24 cellular contexts compared by ENCODE assay signal in genomic region chr10:92114201-92114600, GRCh38.
DNase-seq lines count a peak whose midpoint lies in the region; ATAC-seq, FAIRE-seq and TF ChIP-seq lines count a peak whose summit lies in the region.
"Had no signal": no experiment of that assay in that cellular context is flagged by ENCODE, and none has a peak within 500 bp of the region (broad histone marks: within the 10 kb centered on the region; RNA-seq: fewer than 3 reads in every experiment).

No MANE protein-coding gene starts in this region.

- BruUV-seq in Calu3 (replicated peaks; lab: Mats Ljungman, UMichigan) (no TSS peak), HepG2 (replicated peaks; lab: Mats Ljungman, UMichigan) (no TSS peak)

- CTCF ChIA-PET in Calu3 (lab: Charles Lee) (no interaction called here), HepG2 (lab: Yijun Ruan, JAX; ENCODE audit: low intra/inter-chr PET ratio, low total read pairs) (no interaction called here)

- H3K4me1 ChIP-seq in body of pancreas (peaks cover 71% of the 10 kb centered on the region), HepG2 (ENCODE audit: insufficient read depth, low read length) (peaks cover 74% of the 10 kb centered on the region)
- H3K4me1 ChIP-seq: BLaER1 had no signal

- TF ChIP-seq CTCF in Calu3 (IDR thresholded peaks at IDR 0.05; ENCODE audit: unreplicated experiment) = no peak
- no peak for TF ChIP-seq CTCF in body of pancreas (IDR thresholded peaks at IDR 0.05)
- TF ChIP-seq CTCF in HepG2 (CRISPR knock-in tag; IDR thresholded peaks at IDR 0.05) = no peak

- in situ Hi-C loops in HepG2 (cut with HindIII; ENCODE audit: extremely low pct_ligation_motif_present, low pct_unique_long_range_greater_than_20kb) = no loop called here

- H3K79me2 ChIP-seq in HepG2 (ENCODE audit: insufficient read depth, low read length) = no peaks in the 10 kb centered on the region

- FAIRE-seq in HepG2 (lab: Jason Lieb, UNC) = peak; percentile 67
- FAIRE-seq: A204.1, D721Med, G401.6, GM12878, HTR-8/SVneo had no signal

- no peak overlapping the region for H2AFZ ChIP-seq in HepG2 (ENCODE audit: low read length)
- H2AFZ ChIP-seq: PC-9 had no signal

- ATAC-seq in body of pancreas (peak; percentile 73), HepG2 (peak; percentile 82), GM21423 (IDR thresholded peaks at IDR 0.05; ENCODE audit: unreplicated experiment) (no peak)
- ATAC-seq: GM12878, Right ventricle myocardium inferior had no signal

- no peaks in the 10 kb centered on the region for H3K9me3 ChIP-seq in body of pancreas
- H3K9me3 ChIP-seq in HepG2 (ENCODE audit: low read length) = no peaks in the 10 kb centered on the region
- H3K9me3 ChIP-seq: BLaER1, MG63, SJCRH30 had no signal

- intact Hi-C loops in Calu3 (cut with micrococcal nuclease; ENCODE audit: unreplicated experiment) (no loop called here), body of pancreas (cut with DNase I) (no loop called here), HepG2 (cut with micrococcal nuclease; ENCODE audit: unreplicated experiment) (no loop called here)

- H3K9ac ChIP-seq in HepG2 (ENCODE audit: insufficient read depth, low read depth, low read length) = no peak overlapping the region
- H3K9ac ChIP-seq: BLaER1 had no signal

- DNase-seq in Calu3 (no peak), body of pancreas (no peak), HepG2 (ENCODE audit: low spot score) (peak; percentile 77), renal cortical epithelial cell (ENCODE audit: low read depth) (peak; percentile 48), hepatic stellate cell (ENCODE audit: low spot score) (no peak)
- DNase-seq in activated CD4-positive, alpha-beta T cell treated with anti-CD3 and anti-CD28 coated beads, Interleukin-2, amount 50 U/mL, for 4 hours = no peak
- DNase-seq: CD4-positive, CD25-positive, alpha-beta regulatory T cell; H7; KBM-7; MG63; NCI-H2029; NCI-H446 treated with DMSO at 0.1 percent for 48 hours; NCI-H526; NCI-H82; PC-9; SJCRH30 had no signal

- peaks cover 16% of the 10 kb centered on the region for H3K4me1 Mint-ChIP-seq in Calu3 (ENCODE audit: low read depth, unreplicated experiment)

- TF ChIP-seq RAD21 in HepG2 (CRISPR knock-in tag; IDR thresholded peaks at IDR 0.05) = no peak

- TF ChIP-seq EP300 in HepG2 (IDR thresholded peaks at IDR 0.05; ENCODE audit: low read depth in 2 of 2, low read length in 2 of 2) (peak in 1 of 2 experiments; percentile 86; a peak in 2 of 4 replicates), HepG2 (CRISPR knock-in tag; IDR thresholded peaks at IDR 0.05; ENCODE audit: borderline replicate concordance) (peak; percentile 39; the same call in 1 of the 2 replicates)

- peak overlapping the region; percentile 69 for H3K27ac Mint-ChIP-seq in Calu3 (ENCODE audit: unreplicated experiment)
- H3K27ac Mint-ChIP-seq: CD4-positive, CD25-positive, alpha-beta regulatory T cell had no signal

- no peak for TF ChIP-seq POLR2A in body of pancreas (IDR thresholded peaks at IDR 0.05)
- no peak for TF ChIP-seq POLR2A in HepG2 (IDR thresholded peaks at IDR 0.05; ENCODE audit: insufficient read depth in 1 of 2, low read depth in 2 of 2, low read length in 2 of 2)

- no peaks in the 10 kb centered on the region for H3K36me3 ChIP-seq in body of pancreas (replicated peaks in 1 of 2; ENCODE audit: insufficient read depth in 1 of 2, low read depth in 2 of 2)
- no peaks in the 10 kb centered on the region for H3K36me3 ChIP-seq in HepG2 (replicated peaks in 1 of 2; ENCODE audit: control insufficient read depth in 1 of 2, insufficient read depth in 2 of 2, low read length in 2 of 2)
- H3K36me3 ChIP-seq: MG63, SJCRH30 had no signal

- H3K4me3 Mint-ChIP-seq in Calu3 (ENCODE audit: low read depth, unreplicated experiment) = peak overlapping the region; percentile 50
- H3K4me3 Mint-ChIP-seq: CD4-positive, CD25-positive, alpha-beta regulatory T cell had no signal

- no peak overlapping the region for H3K4me3 ChIP-seq in body of pancreas
- H3K4me3 ChIP-seq in HepG2 (replicated peaks in 1 of 3; ENCODE audit: insufficient read depth in 1 of 3, low read depth in 2 of 3, low read length in 3 of 3) = no peak overlapping the region
- H3K4me3 ChIP-seq: BLaER1, GM12878, MG63, PC-9, SJCRH30 had no signal

- H4K20me1 ChIP-seq in HepG2 (ENCODE audit: insufficient read depth, low read length) = no peaks in the 10 kb centered on the region
- H4K20me1 ChIP-seq: BLaER1 had no signal

- no peaks in the 10 kb centered on the region for H3K27me3 Mint-ChIP-seq in Calu3 (ENCODE audit: unreplicated experiment)
- H3K27me3 Mint-ChIP-seq: CD4-positive, CD25-positive, alpha-beta regulatory T cell had no signal

- no peaks in the 10 kb centered on the region for H3K9me3 Mint-ChIP-seq in Calu3 (ENCODE audit: low read depth, unreplicated experiment)
- H3K9me3 Mint-ChIP-seq: CD4-positive, CD25-positive, alpha-beta regulatory T cell had no signal

- H3K27ac ChIP-seq in body of pancreas = peak overlapping the region; percentile 35 to 73 (median 66)
- peak overlapping the region; percentile 43 for H3K27ac ChIP-seq in HepG2 (ENCODE audit: extremely low read length, insufficient read depth, low read length)
- H3K27ac ChIP-seq: BLaER1, PC-9, SJCRH30 had no signal

- H3K36me3 Mint-ChIP-seq in Calu3 (ENCODE audit: insufficient read depth, unreplicated experiment) = no peaks in the 10 kb centered on the region

- H3K27me3 ChIP-seq in body of pancreas (no peaks in the 10 kb centered on the region), HepG2 (ENCODE audit: control insufficient read depth in 1 of 2, insufficient read depth in 2 of 2, low read length in 2 of 2) (no peaks in the 10 kb centered on the region)
- H3K27me3 ChIP-seq: BLaER1, MG63, SJCRH30 had no signal

- H3K4me2 ChIP-seq in HepG2 (ENCODE audit: low read depth, low read length) = peak overlapping the region; percentile 38
- H3K4me2 ChIP-seq: BLaER1, PC-9 had no signal

- POLR2A ChIA-PET in HepG2 (lab: Yijun Ruan, JAX) = interaction anchor here (0.9 to 1.4 kb wide), 2 partner anchors 11 to 177 kb away, joined by 3 read pairs; partner anchors contain the start of genes CPEB3 and MARCHF5

- 16 to 21% methylated on average over 3 of the region's 3 CpGs for WGBS in body of pancreas, 2 donors
- 5% methylated on average over 3 of the region's 3 CpGs for WGBS in HepG2 (ENCODE audit: low lambda C conversion rate)

TF ChIP-seq in HepG2, 621 proteins besides CTCF, POLR2A, EP300 and RAD21 (continues in another document):
- TF ChIP-seq ZSCAN29 (CRISPR knock-in tag; conservative IDR thresholded peaks at IDR 0.05) = 0 out of 2 replicates have a peak, but pooled peaks have one; percentile 27
- no peak for TF ChIP-seq ZNF136 (CRISPR knock-in tag; IDR thresholded peaks at IDR 0.05; ENCODE audit: low read depth)
- TF ChIP-seq FOXP4 (CRISPR knock-in tag; IDR thresholded peaks at IDR 0.05) = peak; percentile 59; the same call in 1 of the 2 replicates
- TF ChIP-seq TARDBP (CRISPR knock-in tag; IDR thresholded peaks at IDR 0.05) = peak; percentile 54; the same call in 1 of the 2 replicates
- no peak for TF ChIP-seq ZNF263 (CRISPR knock-in tag; IDR thresholded peaks at IDR 0.05)
- peak; percentile 46; the same call in 1 of the 2 replicates for TF ChIP-seq CREM (IDR thresholded peaks at IDR 0.05)
- TF ChIP-seq CREM (CRISPR knock-in tag; IDR thresholded peaks at IDR 0.05) = no peak
- peak; percentile 47; the same call in 1 of the 2 replicates for TF ChIP-seq RCOR2 (CRISPR knock-in tag; IDR thresholded peaks at IDR 0.05)
- TF ChIP-seq SSRP1 (CRISPR knock-in tag; IDR thresholded peaks at IDR 0.05) = no peak
- TF ChIP-seq ZGPAT (CRISPR knock-in tag; IDR thresholded peaks at IDR 0.05) = 0 out of 2 replicates have a peak, but pooled peaks have one; percentile 16
- TF ChIP-seq ISL2 (CRISPR knock-in tag; IDR thresholded peaks at IDR 0.05) = peak; percentile 75
- 0 out of 2 replicates have a peak, but pooled peaks have one; percentile 9 for TF ChIP-seq ZNF460 (CRISPR knock-in tag; IDR thresholded peaks at IDR 0.05; ENCODE audit: borderline replicate concordance)
- TF ChIP-seq HDAC2 (CRISPR knock-in tag; IDR thresholded peaks at IDR 0.05) = peak; percentile 54; the same call in 1 of the 2 replicates
- TF ChIP-seq HMG20A (CRISPR knock-in tag; IDR thresholded peaks at IDR 0.05; ENCODE audit: borderline replicate concordance) = peak; percentile 31; the same call in 1 of the 2 replicates

Comparison
In these comparisons a context has a peak if more than half of its experiments do, and no peak if none do; other contexts are left out.
1. DNase-seq: peak in HepG2 (single experiment) and renal cortical epithelial cell (single experiment); none in Calu3 (single experiment), body of pancreas (0 of 4), activated CD4-positive, alpha-beta T cell treated with anti-CD3 and anti-CD28 coated beads, Interleukin-2, amount 50 U/mL, for 4 hours (0 of 2) and hepatic stellate cell (single experiment).